26 cellular contexts compared by ENCODE assay signal in the genomic region with DNA sequence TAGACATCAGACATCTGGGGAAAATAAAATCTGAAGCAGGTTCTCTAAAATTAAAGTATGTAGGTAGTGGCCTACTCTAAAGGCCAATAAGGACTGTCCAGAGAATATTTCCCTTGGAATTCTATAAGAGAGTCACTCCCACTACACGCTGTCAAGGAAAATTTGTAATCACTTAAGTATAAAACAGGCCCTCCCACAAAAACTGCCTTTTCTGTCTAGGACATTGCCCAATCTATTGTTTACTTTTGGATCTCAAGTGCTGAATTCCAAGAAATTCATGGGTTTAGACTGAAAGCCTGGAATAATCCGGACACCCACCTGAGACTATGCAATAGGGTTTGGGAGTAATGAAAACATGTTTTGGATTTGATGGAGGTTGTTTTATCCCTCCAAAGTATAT. TPM values are rescaled to one million over a fixed set of nuclear protein-coding genes. Genes with fewer than 3 reads are reported as not detected.
A peak's percentile ranks its signal among the peaks of the same experiment; 100 is the strongest.
DNase-seq lines count a peak whose midpoint lies in the region; ATAC-seq and TF ChIP-seq lines count a peak whose summit lies in the region.
"Had no signal": no experiment of that assay in that cellular context is flagged by ENCODE, and none has a peak within 500 bp of the region (broad histone marks: within the 10 kb centered on the region; RNA-seq: fewer than 3 reads in every experiment).

No MANE protein-coding gene starts in this region.

- peaks cover 0 to 7% of the 10 kb centered on the region in 2 donors for H3K36me3 Mint-ChIP-seq in CD4-positive, alpha-beta memory T cell
- no peaks in the 10 kb centered on the region for H3K36me3 Mint-ChIP-seq in type B pancreatic cell

- DNase-seq in CD4-positive, alpha-beta memory T cell, result no peak
- peak; percentile 23 for DNase-seq in PC-3
- peak; percentile 62 for DNase-seq in fibroblast of gingiva (ENCODE audit: low read depth)
- DNase-seq in NCI-H748 treated with DMSO at 0.1 percent for 48 hours (lab: John Stamatoyannopoulos, UW), result no peak
- DNase-seq in type B pancreatic cell (ENCODE audit: extremely low spot score, unreplicated experiment), result no peak
- DNase-seq in sigmoid colon, result no peak
- DNase-seq in NCI-H2227 treated with DMSO at 0.1 percent for 48 hours (lab: John Stamatoyannopoulos, UW), result no peak
- DNase-seq: activated CD4-positive, alpha-beta T cell treated with anti-CD3 and anti-CD28 coated beads for 4 hours; activated CD8-positive, alpha-beta memory T cell treated with anti-CD3 and anti-CD28 coated beads, Interleukin-2, amount 50 U/mL, for 4 hours; activated effector memory CD4-positive, alpha-beta T cell treated with anti-CD3 and anti-CD28 coated beads, Interleukin-2, amount 50 U/mL, for 16 hours; Calu3; effector memory CD4-positive, alpha-beta T cell; KG1; left cardiac atrium; mucosa of descending colon; NCI-H1092; NCI-H2107; NCI-H69; nucleus accumbens; right cardiac atrium; T-helper 9 cell; upper lobe of right lung had no signal

- H3K4me2 ChIP-seq in PC-3 (ENCODE audit: low read length) (no peak overlapping the region), parathyroid adenoma (ENCODE audit: low read length) (no peak overlapping the region)

- TF ChIP-seq EP300 in sigmoid colon (IDR thresholded peaks at IDR 0.05), result no peak

- intact Hi-C loops in CD4-positive, alpha-beta memory T cell (cut with micrococcal nuclease), result no loop called here
- intact Hi-C loops in PC-3 (cut with micrococcal nuclease), result no loop called here
- intact Hi-C loops in sigmoid colon (cut with DNase I), result no loop called here

- H3K4me3 Mint-ChIP-seq in CD4-positive, alpha-beta memory T cell, result peak overlapping the region in 1 of 8 donors; percentile 44
- H3K4me3 Mint-ChIP-seq in type B pancreatic cell, result no peak overlapping the region
- H3K4me3 Mint-ChIP-seq: stimulated activated naive CD8-positive, alpha-beta T cell treated with anti-CD3 and anti-CD28 coated beads, Interleukin-15, Interleukin-2, amounts not matched to agents 100 ng/mL and 50 ng/mL, for 24 hours had no signal

- no peak for TF ChIP-seq POLR2A in sigmoid colon (IDR thresholded peaks at IDR 0.05)

- no peak for ATAC-seq in PC-3
- ATAC-seq: foreskin keratinocyte, left cardiac atrium, mucosa of descending colon, right cardiac atrium, SK-N-SH treated with all-trans-retinoic acid at 6 μM for 48 hours, upper lobe of right lung had no signal

- H4K20me1 ChIP-seq in PC-3 (ENCODE audit: low read length), result no peaks in the 10 kb centered on the region

- 70 to 72% methylated on average over 2 of the region's 2 CpGs for WGBS in sigmoid colon, 2 donors

- no peak for TF ChIP-seq CTCF in PC-3 (conservative IDR thresholded peaks at IDR 0.05; ENCODE audit: low read depth, low read length)
- no peak for TF ChIP-seq CTCF in parathyroid adenoma (IDR thresholded peaks at IDR 0.05)
- no peak for TF ChIP-seq CTCF in type B pancreatic cell (conservative IDR thresholded peaks at IDR 0.05)
- TF ChIP-seq CTCF in sigmoid colon (IDR thresholded peaks at IDR 0.05), result no peak

- H3K9me2 ChIP-seq in PC-3 (replicated peaks; ENCODE audit: low read length), result no peaks in the 10 kb centered on the region

- H3K9me3 Mint-ChIP-seq in CD4-positive, alpha-beta memory T cell, result no peaks in the 10 kb centered on the region
- H3K9me3 Mint-ChIP-seq in type B pancreatic cell, result no peaks in the 10 kb centered on the region
- H3K9me3 Mint-ChIP-seq: stimulated activated naive CD8-positive, alpha-beta T cell treated with anti-CD3 and anti-CD28 coated beads, Interleukin-15, Interleukin-2, amounts not matched to agents 100 ng/mL and 50 ng/mL, for 24 hours had no signal

- H3F3A ChIP-seq in PC-3 (ENCODE audit: low read length, unreplicated experiment), result peaks cover 7% of the 10 kb centered on the region

- H3K9ac ChIP-seq in PC-3 (ENCODE audit: low read length), result no peak overlapping the region
- H3K9ac ChIP-seq in parathyroid adenoma, result no peak overlapping the region

- no peaks in the 10 kb centered on the region for H3K27me3 ChIP-seq in CD4-positive, alpha-beta memory T cell (ENCODE audit: insufficient read depth, low read length)
- H3K27me3 ChIP-seq in PC-3 (ENCODE audit: low read length), result no peaks in the 10 kb centered on the region
- H3K27me3 ChIP-seq in parathyroid adenoma (ENCODE audit: control insufficient read depth, insufficient read depth, low read length), result no peaks in the 10 kb centered on the region
- no peaks in the 10 kb centered on the region for H3K27me3 ChIP-seq in sigmoid colon
- H3K27me3 ChIP-seq: foreskin keratinocyte, upper lobe of right lung had no signal

- H3K27me3 Mint-ChIP-seq in CD4-positive, alpha-beta memory T cell, result no peaks in the 10 kb centered on the region
- no peaks in the 10 kb centered on the region for H3K27me3 Mint-ChIP-seq in type B pancreatic cell
- H3K27me3 Mint-ChIP-seq: stimulated activated naive CD8-positive, alpha-beta T cell treated with anti-CD3 and anti-CD28 coated beads, Interleukin-15, Interleukin-2, amounts not matched to agents 100 ng/mL and 50 ng/mL, for 24 hours had no signal

- CTCF ChIA-PET in CD4-positive, alpha-beta memory T cell (lab: Charles Lee; ENCODE audit: partially characterized antibody), result no interaction called here
- CTCF ChIA-PET in PC-3 (lab: Charles Lee), result no interaction called here

- BruUV-seq in PC-3 (replicated peaks; lab: Mats Ljungman, UMichigan), result no TSS peak

- H3K9me3 ChIP-seq in CD4-positive, alpha-beta memory T cell (ENCODE audit: control insufficient read depth in 1 of 2, low read length in 2 of 2), result no peaks in the 10 kb centered on the region
- no peaks in the 10 kb centered on the region for H3K9me3 ChIP-seq in PC-3 (ENCODE audit: low read length)
- no peaks in the 10 kb centered on the region for H3K9me3 ChIP-seq in parathyroid adenoma (ENCODE audit: control insufficient read depth, low read length)
- no peaks in the 10 kb centered on the region for H3K9me3 ChIP-seq in sigmoid colon
- H3K9me3 ChIP-seq: mucosa of descending colon, upper lobe of right lung had no signal

- no peak overlapping the region for H3K4me3 ChIP-seq in CD4-positive, alpha-beta memory T cell (ENCODE audit: low read length in 2 of 2)
- H3K4me3 ChIP-seq in PC-3 (ENCODE audit: low read length), result no peak overlapping the region
- H3K4me3 ChIP-seq in parathyroid adenoma (ENCODE audit: low read depth, low read length), result no peak overlapping the region
- H3K4me3 ChIP-seq in sigmoid colon, result no peak overlapping the region
- H3K4me3 ChIP-seq: mucosa of descending colon, upper lobe of right lung had no signal

- H3K36me3 ChIP-seq in CD4-positive, alpha-beta memory T cell (ENCODE audit: insufficient read depth, low read length), result no peaks in the 10 kb centered on the region
- H3K36me3 ChIP-seq in PC-3 (ENCODE audit: low read depth, low read length), result no peaks in the 10 kb centered on the region
- H3K36me3 ChIP-seq in parathyroid adenoma (ENCODE audit: control insufficient read depth, insufficient read depth, low read length), result no peaks in the 10 kb centered on the region
- no peaks in the 10 kb centered on the region for H3K36me3 ChIP-seq in sigmoid colon
- H3K36me3 ChIP-seq: upper lobe of right lung had no signal

- H3K4me1 Mint-ChIP-seq in CD4-positive, alpha-beta memory T cell, result peaks cover 17 to 28% (median 20%) of the 10 kb centered on the region in 4 donors
- peaks cover 5% of the 10 kb centered on the region for H3K4me1 Mint-ChIP-seq in type B pancreatic cell (ENCODE audit: unreplicated experiment)

- H2AFZ ChIP-seq in PC-3 (ENCODE audit: low read length) (no peak overlapping the region), parathyroid adenoma (no peak overlapping the region)

- H3K79me2 ChIP-seq in PC-3 (ENCODE audit: low read length), result peaks cover 31% of the 10 kb centered on the region
- peaks cover 24% of the 10 kb centered on the region for H3K79me2 ChIP-seq in parathyroid adenoma

- no peak overlapping the region for H3K27ac ChIP-seq in CD4-positive, alpha-beta memory T cell (ENCODE audit: low read depth, low read length)
- H3K27ac ChIP-seq in PC-3 (ENCODE audit: low read length) (no peak overlapping the region), parathyroid adenoma (peak overlapping the region; percentile 86), sigmoid colon (peak overlapping the region in 1 of 4 donors; percentile 30)
- H3K27ac ChIP-seq: foreskin keratinocyte, upper lobe of right lung had no signal

- H3K4me1 ChIP-seq in CD4-positive, alpha-beta memory T cell (ENCODE audit: insufficient read depth, low read length), result peaks cover 7% of the 10 kb centered on the region
- H3K4me1 ChIP-seq in PC-3 (ENCODE audit: insufficient read depth, low read length) (peaks cover 36% of the 10 kb centered on the region), parathyroid adenoma (peaks cover 9% of the 10 kb centered on the region), sigmoid colon (peaks cover 0 to 17% (median 11%) of the 10 kb centered on the region in 4 donors)

- H3K27ac Mint-ChIP-seq in CD4-positive, alpha-beta memory T cell, result peak overlapping the region in 5 of 7 donors; percentile 5 to 96 (median 27)
- no peak overlapping the region for H3K27ac Mint-ChIP-seq in type B pancreatic cell
- H3K27ac Mint-ChIP-seq: stimulated activated naive CD8-positive, alpha-beta T cell treated with anti-CD3 and anti-CD28 coated beads, Interleukin-15, Interleukin-2, amounts not matched to agents 100 ng/mL and 50 ng/mL, for 24 hours had no signal

- POLR2A ChIA-PET in CD4-positive, alpha-beta memory T cell (lab: Charles Lee; ENCODE audit: partially characterized antibody), result no interaction called here
- POLR2A ChIA-PET in PC-3 (lab: Charles Lee; ENCODE audit: unreplicated experiment), result no interaction called here

RNA-seq across cellular contexts. Expression of a gene that starts 1.7 kb away (rescaled TPM):
- 10 to 100 TPM; 22.4 to 23.7 TPM for total RNA-seq in CD4-positive, alpha-beta memory T cell
- 10 to 100 TPM in 1 of 2 donors, 1 to 10 TPM in 1; 10.0 to 12.2 TPM for polyA plus RNA-seq in CD4-positive, alpha-beta memory T cell
- total RNA-seq in PC-3 (2014; rRNA removed), result 19.8 and 20.8 TPM in 2 replicates
- 10.7 and 19.3 TPM in 2 replicates for total RNA-seq in type B pancreatic cell (ENCODE audit: low replicate concordance)
- 10 to 100 TPM; 13.3 to 31.4 (median 17.6) TPM for total RNA-seq in sigmoid colon
- 10 to 100 TPM in 1 of 3 donors, 1 to 10 TPM in 2; 9.0 to 16.0 (median 9.8) TPM for polyA plus RNA-seq in sigmoid colon

RNA-seq across cellular contexts. Expression of a gene that starts 38.7 kb away (rescaled TPM):
- 10 to 100 TPM; 19.2 to 21.7 TPM for total RNA-seq in CD4-positive, alpha-beta memory T cell
- 1 to 10 TPM; 1.8 to 2.7 TPM for polyA plus RNA-seq in CD4-positive, alpha-beta memory T cell
- 4.4 and 7.0 TPM in 2 replicates for total RNA-seq in PC-3 (2014; rRNA removed)
- 9.5 and 21.2 TPM in 2 replicates for total RNA-seq in type B pancreatic cell (ENCODE audit: low replicate concordance)
- 10 to 100 TPM; 15.8 to 21.9 (median 19.2) TPM for total RNA-seq in sigmoid colon
- 1 to 10 TPM; 3.0 to 7.7 (median 3.5) TPM for polyA plus RNA-seq in sigmoid colon

Comparison
In these comparisons a context has a peak if more than half of its experiments do, and no peak if none do; other contexts are left out.
1. DNase-seq: peak in PC-3 (single experiment) and fibroblast of gingiva (single experiment); none in CD4-positive, alpha-beta memory T cell (0 of 5), NCI-H748 treated with DMSO at 0.1 percent for 48 hours (single experiment), type B pancreatic cell (single experiment), sigmoid colon (single experiment) and NCI-H2227 treated with DMSO at 0.1 percent for 48 hours (single experiment).